9 cellular contexts compared by ENCODE assay signal in genomic region chr15:40045572-40046217, GRCh38. TPM values are rescaled to one million over a fixed set of nuclear protein-coding genes. Genes with fewer than 3 reads are reported as not detected.
DNase-seq lines count a peak whose midpoint lies in the region; ATAC-seq, FAIRE-seq and TF ChIP-seq lines count a peak whose summit lies in the region.
"Had no signal": no experiment of that assay in that cellular context is flagged by ENCODE, and none has a peak within 500 bp of the region (broad histone marks: within the 10 kb centered on the region; RNA-seq: fewer than 3 reads in every experiment).

No MANE protein-coding gene starts in this region.

- FAIRE-seq in frontal cortex (lab: Jason Lieb, UNC): no peak

- intact Hi-C loops in head of caudate nucleus (cut with DNase I): loop anchor here (5.0 to 10.0 kb wide), 3 partner anchors 59 to 369 kb away; partner anchors contain the start of gene BMF

- no peaks in the 10 kb centered on the region for H3K27me3 Mint-ChIP-seq in activated naive CD8-positive, alpha-beta T cell
- H3K27me3 Mint-ChIP-seq in nephron (ENCODE audit: low read depth): no peaks in the 10 kb centered on the region

- TF ChIP-seq CTCF in GM12865 (IDR thresholded peaks at IDR 0.05; ENCODE audit: insufficient read depth, low read depth, low read length, missing control alignments) (no peak), nephron (IDR thresholded peaks at IDR 0.05; ENCODE audit: unreplicated experiment in 3 of 3) (no peak)

- ATAC-seq in HG03045 (IDR thresholded peaks at IDR 0.05; ENCODE audit: unreplicated experiment): peak; percentile 32
- no peak for ATAC-seq in HG03432 (IDR thresholded peaks at IDR 0.05; ENCODE audit: unreplicated experiment)

- no peaks in the 10 kb centered on the region for H3K9me3 Mint-ChIP-seq in activated naive CD8-positive, alpha-beta T cell (ENCODE audit: low read depth)
- H3K9me3 Mint-ChIP-seq in nephron: no peaks in the 10 kb centered on the region

- peaks cover 70% of the 10 kb centered on the region for H3K4me1 Mint-ChIP-seq in activated naive CD8-positive, alpha-beta T cell (ENCODE audit: low read depth)
- H3K4me1 Mint-ChIP-seq in nephron: peaks cover 55% of the 10 kb centered on the region

- peak overlapping the region; percentile 77 for H3K27ac Mint-ChIP-seq in activated naive CD8-positive, alpha-beta T cell
- peak overlapping the region; percentile 27 to 78 (median 75) for H3K27ac Mint-ChIP-seq in nephron

- DNase-seq in GM12865 (ENCODE audit: low read depth): peak; percentile 69
- no peak for DNase-seq in head of caudate nucleus
- DNase-seq in stimulated activated naive CD4-positive, alpha-beta T cell treated with Interleukin-2 at 50 U/mL for 16 hours (lab: John Stamatoyannopoulos, UW): no peak
- DNase-seq in frontal cortex (ENCODE audit: low spot score in 2 of 2): no peak

- H3K4me3 Mint-ChIP-seq in activated naive CD8-positive, alpha-beta T cell: peak overlapping the region; percentile 78
- H3K4me3 Mint-ChIP-seq in nephron: peak overlapping the region in 1 of 3 experiments; percentile 44

- H3K4me3 ChIP-seq in GM12865 (ENCODE audit: low read depth, low read length): peak overlapping the region; percentile 12
- H3K4me3 ChIP-seq: lung had no signal

- H3K36me3 Mint-ChIP-seq in activated naive CD8-positive, alpha-beta T cell: peaks cover 3% of the 10 kb centered on the region
- H3K36me3 Mint-ChIP-seq in nephron (ENCODE audit: low read depth): no peaks in the 10 kb centered on the region

RNA-seq across cellular contexts. Expression of gene SRP14, which starts 6.7 kb away (rescaled TPM):
- total RNA-seq in frontal cortex: 102 TPM
